In genomic region chr6:157823523-157824370, GRCh38 we compare ENCODE assay signal across 8 cellular contexts. TPM values are rescaled to one million over a fixed set of nuclear protein-coding genes. Genes with fewer than 3 reads are reported as not detected.
DNase-seq lines count a peak whose midpoint lies in the region; ATAC-seq, FAIRE-seq and TF ChIP-seq lines count a peak whose summit lies in the region.

No MANE protein-coding gene starts in this region.

- CTCF ChIA-PET in A549 (lab: Yijun Ruan, JAX), result interaction anchor here (1.2 to 1.4 kb wide), 2 partner anchors 9 to 67 kb away, joined by 3 read pairs; no protein-coding TSS in a partner anchor

- H3K4me1 ChIP-seq in A549 (peaks cover 22% of the 10 kb centered on the region), Peyer's patch (peaks cover 0 to 14% (median 3%) of the 10 kb centered on the region in 4 donors), osteoblast (ENCODE audit: insufficient read depth, low read length) (peaks cover 14% of the 10 kb centered on the region), thymus (ENCODE audit: control insufficient read depth, insufficient read depth, low read length) (no peaks in the 10 kb centered on the region)

- TF ChIP-seq POLR2A in A549 (IDR thresholded peaks at IDR 0.05; ENCODE audit: low read length) (no peak), Peyer's patch (IDR thresholded peaks at IDR 0.05) (peak in 1 of 2 donors; percentile 69)

- H3K4me2 ChIP-seq in A549 (peak overlapping the region; percentile 94), osteoblast (ENCODE audit: insufficient read depth, low read length) (peak overlapping the region; percentile 81)

- FAIRE-seq in A549 (lab: Jason Lieb, UNC), result no peak

- TF ChIP-seq CTCF in A549 (IDR thresholded peaks at IDR 0.05) (no peak), Peyer's patch (IDR thresholded peaks at IDR 0.05) (peak in 4 of 6 experiments; percentile 16 to 32 (median 20)), foreskin fibroblast (IDR thresholded peaks at IDR 0.05; ENCODE audit: low read depth, low read length) (no peak), osteoblast (IDR thresholded peaks at IDR 0.05; ENCODE audit: extremely low read depth, low read depth, low read length) (no peak)

- no peak for TF ChIP-seq EP300 in A549 (IDR thresholded peaks at IDR 0.05)

- ATAC-seq in A549 (peak; percentile 48 to 63), GM18861 (IDR thresholded peaks at IDR 0.05; ENCODE audit: unreplicated experiment) (peak; percentile 48), HG03097 (IDR thresholded peaks at IDR 0.05; ENCODE audit: low FRiP score, unreplicated experiment) (peak; percentile 39)

- WGBS in A549 (ENCODE audit: missing lambda C conversion rate), result under 1% methylated on average over 21 of the region's 74 CpGs
- under 1% methylated on average over 74 of the region's 74 CpGs for WGBS in thymus

- POLR2A ChIA-PET in A549 (lab: Yijun Ruan, JAX), result no interaction called here

- H3K27me3 ChIP-seq in Peyer's patch (no peaks in the 10 kb centered on the region), osteoblast (ENCODE audit: insufficient read depth, low read length) (no peaks in the 10 kb centered on the region), thymus (ENCODE audit: control insufficient read depth, insufficient read depth) (peaks cover 38% of the 10 kb centered on the region)

- H2AFZ ChIP-seq in osteoblast (ENCODE audit: low read length), result peak overlapping the region; percentile 21

- H3K4me3 ChIP-seq in A549, result peak overlapping the region; percentile 99
- H3K4me3 ChIP-seq in Peyer's patch, result peak overlapping the region; percentile 97 to 100 (median 98)
- peak overlapping the region; percentile 65 to 66 for H3K4me3 ChIP-seq in foreskin fibroblast (ENCODE audit: low read depth in 1 of 2, low read length in 2 of 2)
- H3K4me3 ChIP-seq in osteoblast (ENCODE audit: insufficient read depth, low read length), result peak overlapping the region; percentile 78
- H3K4me3 ChIP-seq in thymus (ENCODE audit: low read length), result peak overlapping the region; percentile 85

- H3K9me3 ChIP-seq in A549, result no peaks in the 10 kb centered on the region
- no peaks in the 10 kb centered on the region for H3K9me3 ChIP-seq in Peyer's patch
- no peaks in the 10 kb centered on the region for H3K9me3 ChIP-seq in osteoblast (ENCODE audit: low read depth, low read length)
- no peaks in the 10 kb centered on the region for H3K9me3 ChIP-seq in thymus (ENCODE audit: control insufficient read depth)

- DNase-seq in A549 (ENCODE audit: low read depth in 1 of 2, low spot score in 1 of 2) (peak; percentile 13 to 60), Peyer's patch (peak; percentile 65 to 88 (median 73)), foreskin fibroblast (peak; percentile 59 to 78), osteoblast (ENCODE audit: insufficient read length, low spot score, missing footprints) (peak; percentile 76)
- peak; percentile 91 for DNase-seq in activated effector memory CD4-positive, alpha-beta T cell treated with anti-CD3 and anti-CD28 coated beads, Interleukin-2, amount 50 U/mL, for 16 hours

- no peaks in the 10 kb centered on the region for H3K36me3 ChIP-seq in Peyer's patch
- H3K36me3 ChIP-seq in osteoblast (ENCODE audit: insufficient read depth, low read length), result no peaks in the 10 kb centered on the region
- H3K36me3 ChIP-seq in thymus (ENCODE audit: control insufficient read depth, insufficient read depth), result no peaks in the 10 kb centered on the region

- H4K20me1 ChIP-seq in osteoblast (ENCODE audit: insufficient read depth, low read length), result peaks cover 10% of the 10 kb centered on the region

- peaks cover 44% of the 10 kb centered on the region for H3K79me2 ChIP-seq in osteoblast (ENCODE audit: insufficient read depth, low read length)

- peak overlapping the region; percentile 96 to 99 for H3K27ac ChIP-seq in A549
- H3K27ac ChIP-seq in Peyer's patch, result peak overlapping the region; percentile 95 to 100 (median 97)
- peak overlapping the region; percentile 81 for H3K27ac ChIP-seq in osteoblast (ENCODE audit: low read depth, low read length)
- peak overlapping the region; percentile 96 for H3K27ac ChIP-seq in thymus (ENCODE audit: low read depth)

- TF ChIP-seq RAD21 in A549 (conservative IDR thresholded peaks at IDR 0.05 in 1 of 2, IDR thresholded peaks at IDR 0.05 in 1 of 2), result no peak

TF ChIP-seq in A549, 52 proteins besides CTCF, POLR2A, EP300 and RAD21:
- TF ChIP-seq PHF8 (IDR thresholded peaks at IDR 0.05; ENCODE audit: borderline replicate concordance, low read depth) (0 out of 2 replicates have a peak, but pooled peaks have one; percentile 37), SREBF2 (IDR thresholded peaks at IDR 0.05) (no peak)

RNA-seq across cellular contexts. Expression of gene SNX9, which starts 0.7 kb away (rescaled TPM):
- polyA plus RNA-seq in A549 (2011; rRNA removed) (26.8 and 29.8 TPM in 2 replicates), A549 (2017; fragmentation: RNase III; extraction: RNeasy Plus Mini Kit Qiagen cat#74134 plus additional on column Dnase treatment) (12.8 to 13.9 TPM (median 13.0 TPM) in 3 replicates), thymus (37.3 TPM)
- polyA plus RNA-seq in A549 (2012; cell fraction: cytosol; rRNA removed), result 13.4 and 14.5 TPM in 2 replicates
- polyA plus RNA-seq in A549 (2012; cell fraction: nucleus; rRNA removed), result 10.9 and 15.5 TPM in 2 replicates
- 13.3 and 15.5 TPM in 2 replicates for polyA minus RNA-seq in A549 (2011; rRNA and poly(A)+ RNA removed)
- total RNA-seq in Peyer's patch (10 to 100 TPM; 49.8 to 59.1 (median 52.5) TPM), osteoblast (147 and 177 TPM in 2 replicates)

Comparison
In these comparisons a context has a peak if more than half of its experiments do, and no peak if none do; other contexts are left out.
1. Peak in every context shown above with its lines: DNase-seq, ATAC-seq, H3K4me3 ChIP-seq and H3K27ac ChIP-seq.
2. DNase-seq: peak in every context shown above with its lines; median percentile 91 in activated effector memory CD4-positive, alpha-beta T cell treated with anti-CD3 and anti-CD28 coated beads, Interleukin-2, amount 50 U/mL, for 16 hours; 76 in osteoblast; 73 in Peyer's patch; 68 in foreskin fibroblast; 36 in A549.
3. CTCF ChIP-seq: peak in Peyer's patch (4 of 6); none in A549 (single experiment), foreskin fibroblast (single experiment) and osteoblast (single experiment).